25 cellular contexts compared by ENCODE assay signal in genomic region chr18:27501651-27502050, GRCh38.
"Had no signal": no experiment of that assay in that cellular context is flagged by ENCODE, and none has a peak within 500 bp of the region (broad histone marks: within the 10 kb centered on the region; RNA-seq: fewer than 3 reads in every experiment).

No MANE protein-coding gene starts in this region.

- DNase-seq: heart left ventricle; immature natural killer cell; kidney; left colon; left lung; lower lobe of right lung; mammary epithelial cell; mesendoderm; mucosa of descending colon; naive thymus-derived CD4-positive, alpha-beta T cell; occipital lobe; right lobe of liver; stimulated activated CD4-positive, alpha-beta T cell treated with anti-CD3 and anti-CD28 coated beads, Interleukin-1b, Interleukin-23, amount 100 ng/mL, for 48 hours; stimulated activated CD4-positive, alpha-beta T cell treated with anti-CD3 and anti-CD28 coated beads, Interleukin-2, amount 100 ng/mL, for 48 hours; stimulated activated CD4-positive, alpha-beta T cell treated with anti-CD3 and anti-CD28 coated beads, Interleukin-4, amount 100 ng/mL, for 4 hours; stimulated activated CD8-positive, alpha-beta memory T cell treated with anti-CD3 and anti-CD28 coated beads, Interleukin-4, amount 100 ng/mL, for 48 hours; stimulated activated naive CD4-positive, alpha-beta T cell treated with Interleukin-2 at 50 U/mL for 16 hours; stimulated activated naive CD8-positive, alpha-beta T cell treated with anti-CD3 and anti-CD28 coated beads, Interleukin-15, amount 100 ng/mL, for 72 hours; testis; thyroid gland; transverse colon; upper lobe of left lung had no signal

- H3K4me1 Mint-ChIP-seq: immature natural killer cell; mesothelial cell of epicardium; naive thymus-derived CD4-positive, alpha-beta T cell; stimulated activated memory B cell treated with anti-CD40 and anti-IgM and Interleukin-4, amounts not matched to agents 10 μg/mL and 1 μg/mL and 100 μg/mL, for 72 hours; stimulated activated naive CD8-positive, alpha-beta T cell treated with anti-CD3 and anti-CD28 coated beads, Interleukin-15, amount 100 ng/mL, for 72 hours had no signal

- ATAC-seq: heart left ventricle; left colon; left lung; lower lobe of right lung; mucosa of descending colon; naive thymus-derived CD4-positive, alpha-beta T cell; natural killer cell treated with Interleukin-12 subunit alpha and Interleukin-12 subunit beta and Interleukin-15 and Interleukin-18, amount 100 ng/mL, for 72 hours; right lobe of liver; stimulated activated memory B cell treated with anti-CD40 and anti-IgM and Interleukin-4, amounts not matched to agents 10 μg/mL and 1 μg/mL and 100 μg/mL, for 72 hours; stimulated activated naive CD8-positive, alpha-beta T cell treated with anti-CD3 and anti-CD28 coated beads, Interleukin-15, amount 100 ng/mL, for 72 hours had no signal

- H3K4me3 Mint-ChIP-seq: immature natural killer cell; mesothelial cell of epicardium; naive thymus-derived CD4-positive, alpha-beta T cell; natural killer cell treated with Interleukin-12 subunit alpha and Interleukin-12 subunit beta and Interleukin-15 and Interleukin-18, amount 100 ng/mL, for 72 hours; stimulated activated memory B cell treated with anti-CD40 and anti-IgM and Interleukin-4, amounts not matched to agents 10 μg/mL and 1 μg/mL and 100 μg/mL, for 72 hours; stimulated activated naive CD8-positive, alpha-beta T cell treated with anti-CD3 and anti-CD28 coated beads, Interleukin-15, amount 100 ng/mL, for 72 hours had no signal

- H3K27me3 Mint-ChIP-seq: naive thymus-derived CD4-positive, alpha-beta T cell; natural killer cell treated with Interleukin-12 subunit alpha and Interleukin-12 subunit beta and Interleukin-15 and Interleukin-18, amount 100 ng/mL, for 72 hours; stimulated activated memory B cell treated with anti-CD40 and anti-IgM and Interleukin-4, amounts not matched to agents 10 μg/mL and 1 μg/mL and 100 μg/mL, for 72 hours; stimulated activated naive CD8-positive, alpha-beta T cell treated with anti-CD3 and anti-CD28 coated beads, Interleukin-15, amount 100 ng/mL, for 72 hours had no signal

- H3K27ac Mint-ChIP-seq: immature natural killer cell; mesothelial cell of epicardium; naive thymus-derived CD4-positive, alpha-beta T cell; natural killer cell treated with Interleukin-12 subunit alpha and Interleukin-12 subunit beta and Interleukin-15 and Interleukin-18, amount 100 ng/mL, for 72 hours; stimulated activated memory B cell treated with anti-CD40 and anti-IgM and Interleukin-4, amounts not matched to agents 10 μg/mL and 1 μg/mL and 100 μg/mL, for 72 hours; stimulated activated naive CD8-positive, alpha-beta T cell treated with anti-CD3 and anti-CD28 coated beads, Interleukin-15, amount 100 ng/mL, for 72 hours had no signal

- H3K36me3 Mint-ChIP-seq: immature natural killer cell; mesothelial cell of epicardium; naive thymus-derived CD4-positive, alpha-beta T cell; natural killer cell treated with Interleukin-12 subunit alpha and Interleukin-12 subunit beta and Interleukin-15 and Interleukin-18, amount 100 ng/mL, for 72 hours; stimulated activated memory B cell treated with anti-CD40 and anti-IgM and Interleukin-4, amounts not matched to agents 10 μg/mL and 1 μg/mL and 100 μg/mL, for 72 hours had no signal
